15 cellular contexts compared by ENCODE assay signal in the genomic region with DNA sequence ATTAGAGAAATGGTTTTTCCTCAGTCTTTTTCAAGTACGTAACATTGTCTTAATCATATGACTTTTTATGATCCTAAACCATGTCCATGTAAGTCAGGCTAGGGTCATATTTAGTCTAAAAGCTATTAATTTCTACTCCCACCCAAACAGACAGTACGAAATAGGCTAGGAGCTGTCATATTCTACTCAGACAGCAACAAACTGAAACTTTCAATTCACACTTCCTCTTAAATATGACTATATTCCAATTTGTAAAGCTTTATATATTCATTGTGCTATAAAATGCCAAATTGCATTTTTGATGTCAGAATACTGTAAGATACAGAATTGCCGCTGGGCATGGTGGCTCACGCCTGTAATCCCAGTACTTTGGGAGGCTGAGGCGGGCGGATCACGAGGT. TPM values are rescaled to one million over a fixed set of nuclear protein-coding genes. Genes with fewer than 3 reads are reported as not detected.
A peak's percentile ranks its signal among the peaks of the same experiment; 100 is the strongest.
DNase-seq lines count a peak whose midpoint lies in the region; ATAC-seq, FAIRE-seq and TF ChIP-seq lines count a peak whose summit lies in the region.
"Had no signal": no experiment of that assay in that cellular context is flagged by ENCODE, and none has a peak within 500 bp of the region (broad histone marks: within the 10 kb centered on the region; RNA-seq: fewer than 3 reads in every experiment).

No MANE protein-coding gene starts in this region.

- H2AFZ ChIP-seq in HepG2 (ENCODE audit: low read length) (no peak overlapping the region), OCI-LY3 (ENCODE audit: low read depth, low read length) (no peak overlapping the region), K562 (ENCODE audit: low read depth, low read length) (no peak overlapping the region)

- H3K9me3 ChIP-seq in HepG2 (ENCODE audit: low read length) = no peaks in the 10 kb centered on the region
- no peaks in the 10 kb centered on the region for H3K9me3 ChIP-seq in right lobe of liver
- no peaks in the 10 kb centered on the region for H3K9me3 ChIP-seq in OCI-LY3 (ENCODE audit: insufficient read depth, low read length)
- no peaks in the 10 kb centered on the region for H3K9me3 ChIP-seq in K562 (replicated peaks; ENCODE audit: control insufficient read depth, insufficient read depth, low read depth, low read length)
- H3K9me3 ChIP-seq: Caco-2 had no signal

- H3K27me3 ChIP-seq in HepG2 (ENCODE audit: control insufficient read depth in 1 of 2, insufficient read depth in 2 of 2, low read length in 2 of 2) (no peaks in the 10 kb centered on the region; a peak in 1 of 5 replicates), right lobe of liver (no peaks in the 10 kb centered on the region), OCI-LY3 (ENCODE audit: low read depth, low read length) (no peaks in the 10 kb centered on the region), K562 (ENCODE audit: control insufficient read depth in 2 of 2, insufficient read depth in 2 of 2, low read length in 2 of 2) (no peaks in the 10 kb centered on the region)

- TF ChIP-seq EP300 in HepG2 (IDR thresholded peaks at IDR 0.05; ENCODE audit: low read depth in 2 of 2, low read length in 2 of 2) = no peak
- no peak for TF ChIP-seq EP300 in HepG2 (CRISPR knock-in tag; IDR thresholded peaks at IDR 0.05; ENCODE audit: borderline replicate concordance)
- no peak for TF ChIP-seq EP300 in K562 (IDR thresholded peaks at IDR 0.05; ENCODE audit: low read length)

- TF ChIP-seq RAD21 in HepG2 (CRISPR knock-in tag; IDR thresholded peaks at IDR 0.05) (no peak), K562 (CRISPR knock-in tag; conservative IDR thresholded peaks at IDR 0.05 in 1 of 2, IDR thresholded peaks at IDR 0.05 in 1 of 2) (no peak)

- CTCF ChIA-PET in HepG2 (lab: Yijun Ruan, JAX; ENCODE audit: low intra/inter-chr PET ratio, low total read pairs) (no interaction called here), K562 (lab: Yijun Ruan, JAX; ENCODE audit: low intra/inter-chr PET ratio) (no interaction called here), MCF 10A (lab: Yijun Ruan, JAX) (interaction anchor here (0.6 to 1.2 kb wide), 4 partner anchors 36 to 368 kb away, joined by 3 to 4 read pairs (median 4); a partner anchor contains a TSS)

- peaks cover 23% of the 10 kb centered on the region for H3K36me3 Mint-ChIP-seq in MCF 10A (ENCODE audit: insufficient read depth, unreplicated experiment)
- peaks cover 25% of the 10 kb centered on the region for H3K36me3 Mint-ChIP-seq in effector memory CD8-positive, alpha-beta T cell (ENCODE audit: insufficient read depth)

- H3K79me2 ChIP-seq in HepG2 (ENCODE audit: insufficient read depth, low read length) = peaks cover 17% of the 10 kb centered on the region
- peaks cover 31% of the 10 kb centered on the region for H3K79me2 ChIP-seq in OCI-LY3 (ENCODE audit: low read length)
- H3K79me2 ChIP-seq in K562 (ENCODE audit: control insufficient read depth, insufficient read depth, low read length) = peaks cover 31% of the 10 kb centered on the region

- POLR2A ChIA-PET in HepG2 (lab: Yijun Ruan, JAX) = no interaction called here
- POLR2A ChIA-PET in K562 (lab: Yijun Ruan, JAX) = interaction anchor here (1.0 kb wide), 1 partner anchor 11 kb away, joined by 3 read pairs; no protein-coding TSS in a partner anchor
- POLR2A ChIA-PET in MCF 10A (lab: Yijun Ruan, JAX) = no interaction called here

- no peaks in the 10 kb centered on the region for H3K9me1 ChIP-seq in K562 (ENCODE audit: control insufficient read depth, insufficient read depth, low read length)

- H3K36me3 ChIP-seq in HepG2 (replicated peaks in 1 of 2; ENCODE audit: control insufficient read depth in 1 of 2, insufficient read depth in 2 of 2, low read length in 2 of 2) = peaks cover 2 to 14% of the 10 kb centered on the region in 2 experiments; a peak in 3 of 5 replicates
- H3K36me3 ChIP-seq in right lobe of liver = no peaks in the 10 kb centered on the region
- H3K36me3 ChIP-seq in OCI-LY3 (replicated peaks; ENCODE audit: low read depth, low read length) = peaks cover 29% of the 10 kb centered on the region
- peaks cover 60% of the 10 kb centered on the region for H3K36me3 ChIP-seq in K562 (ENCODE audit: control insufficient read depth, insufficient read depth, low read length)

- H4K20me1 ChIP-seq in HepG2 (ENCODE audit: insufficient read depth, low read length) (no peaks in the 10 kb centered on the region), OCI-LY3 (ENCODE audit: insufficient read depth, low read length) (no peaks in the 10 kb centered on the region), K562 (replicated peaks; ENCODE audit: control insufficient read depth, insufficient read depth, low read length) (no peaks in the 10 kb centered on the region)

- H3K4me1 ChIP-seq in HepG2 (ENCODE audit: insufficient read depth, low read length) (peaks cover 15% of the 10 kb centered on the region), right lobe of liver (peaks cover 0 to 5% (median 3%) of the 10 kb centered on the region in 4 donors), OCI-LY3 (ENCODE audit: low read length) (peaks cover 23% of the 10 kb centered on the region), K562 (replicated peaks in 1 of 2; ENCODE audit: control insufficient read depth in 2 of 2, insufficient read depth in 2 of 2, low read length in 2 of 2) (no peaks in the 10 kb centered on the region; a peak in 1 of 5 replicates)
- H3K4me1 ChIP-seq: Caco-2 had no signal

- no peaks in the 10 kb centered on the region for H3K9me3 Mint-ChIP-seq in MCF 10A (ENCODE audit: unreplicated experiment)
- H3K9me3 Mint-ChIP-seq in effector memory CD8-positive, alpha-beta T cell = no peaks in the 10 kb centered on the region
- H3K9me3 Mint-ChIP-seq: CD4-positive, alpha-beta T cell had no signal

- no peak overlapping the region for H3K27ac Mint-ChIP-seq in MCF 10A (ENCODE audit: low read depth, unreplicated experiment)
- H3K27ac Mint-ChIP-seq in effector memory CD8-positive, alpha-beta T cell = no peak overlapping the region
- H3K27ac Mint-ChIP-seq: CD4-positive, alpha-beta T cell had no signal

- no peak overlapping the region for H3K9ac ChIP-seq in HepG2 (ENCODE audit: insufficient read depth, low read depth, low read length)
- no peak overlapping the region for H3K9ac ChIP-seq in OCI-LY3 (ENCODE audit: low read length)
- no peak overlapping the region for H3K9ac ChIP-seq in K562 (ENCODE audit: insufficient read depth in 1 of 2, low read depth in 2 of 2, low read length in 2 of 2)

- no peak overlapping the region for H3K4me2 ChIP-seq in HepG2 (ENCODE audit: low read depth, low read length)
- H3K4me2 ChIP-seq in OCI-LY3 (ENCODE audit: low read length) = peak overlapping the region; percentile 35
- H3K4me2 ChIP-seq in K562 (ENCODE audit: insufficient read depth, low read length) = no peak overlapping the region

- TF ChIP-seq CTCF in HepG2 (CRISPR knock-in tag; IDR thresholded peaks at IDR 0.05) (no peak), right lobe of liver (IDR thresholded peaks at IDR 0.05) (no peak), OCI-LY3 (IDR thresholded peaks at IDR 0.05; ENCODE audit: low read depth, low read length) (no peak), K562 (IDR thresholded peaks at IDR 0.05 in 2 of 3, conservative IDR thresholded peaks at IDR 0.05 in 1 of 3; ENCODE audit: insufficient read depth in 2 of 3, low read depth in 1 of 3, low read length in 3 of 3) (no peak), MCF 10A (IDR thresholded peaks at IDR 0.05; ENCODE audit: unreplicated experiment) (no peak)

- no peak overlapping the region for H3K4me3 Mint-ChIP-seq in MCF 10A (ENCODE audit: unreplicated experiment)
- no peak overlapping the region for H3K4me3 Mint-ChIP-seq in effector memory CD8-positive, alpha-beta T cell
- H3K4me3 Mint-ChIP-seq: CD4-positive, alpha-beta T cell had no signal

- DNase-seq in HepG2 (ENCODE audit: low spot score) (no peak), right lobe of liver (no peak), K562 (ENCODE audit: extremely low read depth in 1 of 4, low spot score in 3 of 4) (no peak), MCF 10A (ENCODE audit: unreplicated experiment) (no peak), AG08396 (ENCODE audit: low spot score) (no peak)
- DNase-seq in effector memory CD8-positive, alpha-beta T cell = no peak
- DNase-seq: 8988T; Caco-2; CD4-positive, alpha-beta T cell; GOT3; H7 had no signal

- intact Hi-C loops in HepG2 (cut with micrococcal nuclease; ENCODE audit: unreplicated experiment) = no loop called here
- intact Hi-C loops in right lobe of liver (cut with DNase I) = no loop called here
- intact Hi-C loops in K562 (cut with micrococcal nuclease) = no loop called here
- intact Hi-C loops in MCF 10A (cut with micrococcal nuclease) = no loop called here

- 98% methylated on average over 7 of the region's 7 CpGs for WGBS in HepG2 (ENCODE audit: low lambda C conversion rate)
- 92% methylated on average over 7 of the region's 7 CpGs for WGBS in right lobe of liver (ENCODE audit: insufficient coverage, low coverage, low lambda C conversion rate, missing lambda C conversion rate)
- WGBS in K562 (ENCODE audit: insufficient coverage, low coverage, missing lambda C conversion rate) = 95% methylated on average over 7 of the region's 7 CpGs

- peaks cover 11% of the 10 kb centered on the region for H3K4me1 Mint-ChIP-seq in MCF 10A (ENCODE audit: insufficient read depth, unreplicated experiment)
- H3K4me1 Mint-ChIP-seq in effector memory CD8-positive, alpha-beta T cell (ENCODE audit: low read depth in 2 of 2) = peaks cover 14 to 19% of the 10 kb centered on the region in 2 donors

- no peak overlapping the region for H3K4me3 ChIP-seq in HepG2 (replicated peaks in 1 of 3; ENCODE audit: insufficient read depth in 1 of 3, low read depth in 2 of 3, low read length in 3 of 3)
- no peak overlapping the region for H3K4me3 ChIP-seq in right lobe of liver
- no peak overlapping the region for H3K4me3 ChIP-seq in OCI-LY3 (ENCODE audit: low read length)
- H3K4me3 ChIP-seq in K562 = no peak overlapping the region

- in situ Hi-C loops in HepG2 (cut with HindIII; ENCODE audit: extremely low pct_ligation_motif_present, low pct_unique_long_range_greater_than_20kb) = no loop called here
- in situ Hi-C loops in K562 (cut with MboI) = loop anchor here (10.0 kb wide), 1 partner anchor 1688 kb away; no protein-coding TSS in a partner anchor

- H3K27ac ChIP-seq in HepG2 (ENCODE audit: extremely low read length, insufficient read depth, low read length) = no peak overlapping the region
- H3K27ac ChIP-seq in right lobe of liver = no peak overlapping the region
- H3K27ac ChIP-seq in OCI-LY3 (ENCODE audit: low read length) = 0 out of 2 replicates have a peak overlapping the region, but pooled peaks have one; percentile 22
- H3K27ac ChIP-seq in K562 (ENCODE audit: extremely low read depth, low read depth, low read length) = no peak overlapping the region
- H3K27ac ChIP-seq: C4-2B had no signal

- no peak for FAIRE-seq in HepG2 (lab: Jason Lieb, UNC)
- no peak for FAIRE-seq in K562 (lab: Jason Lieb, UNC)
- FAIRE-seq: D721Med, G401.6 had no signal

- BruUV-seq in HepG2 (replicated peaks; lab: Mats Ljungman, UMichigan) (no TSS peak), K562 (replicated peaks; lab: Mats Ljungman, UMichigan) (no TSS peak), MCF 10A (replicated peaks; lab: Mats Ljungman, UMichigan) (no TSS peak)

- no peak for ATAC-seq in HepG2
- no peak for ATAC-seq in right lobe of liver
- ATAC-seq in K562 = no peak
- no peak for ATAC-seq in effector memory CD8-positive, alpha-beta T cell (replicated peaks)

- TF ChIP-seq POLR2A in HepG2 (IDR thresholded peaks at IDR 0.05; ENCODE audit: insufficient read depth in 1 of 2, low read depth in 2 of 2, low read length in 2 of 2) = no peak
- TF ChIP-seq POLR2A in right lobe of liver (IDR thresholded peaks at IDR 0.05) = no peak
- no peak for TF ChIP-seq POLR2A in K562 (conservative IDR thresholded peaks at IDR 0.05)

- no peaks in the 10 kb centered on the region for H3K27me3 Mint-ChIP-seq in MCF 10A (ENCODE audit: insufficient read depth, unreplicated experiment)
- H3K27me3 Mint-ChIP-seq in effector memory CD8-positive, alpha-beta T cell = no peaks in the 10 kb centered on the region
- H3K27me3 Mint-ChIP-seq: CD4-positive, alpha-beta T cell had no signal

RNA-seq across cellular contexts. Expression of a gene that starts 3.5 kb away (rescaled TPM):
- total RNA-seq in HepG2 (2016; rRNA removed; fragmentation: Illumina TruSeq; extraction: Trizol) (80.1 and 130 TPM in 2 replicates), right lobe of liver (1 to 10 TPM; 5.6 to 9.9 (median 7.0) TPM), K562 (2014; rRNA removed) (68.2 and 72.2 TPM in 2 replicates), K562 (2014; rRNA removed; fragmentation: Illumina TruSeq; extraction: Trizol) (183 and 199 TPM in 2 replicates), K562 (2015; rRNA removed; fragmentation: Illumina TruSeq; extraction: Trizol) (135 and 144 TPM in 2 replicates), K562 (2021) (108 and 111 TPM in 2 replicates), MCF 10A (2022) (21.5 and 32.3 TPM in 2 replicates)
- 15.1 and 15.2 TPM in 2 replicates for total RNA-seq in HepG2 (2016; cell fraction: cytosol; rRNA removed; fragmentation: Illumina TruSeq; extraction: Trizol; ENCODE audit: low read depth)
- 78.2 and 135 TPM in 2 replicates for total RNA-seq in HepG2 (2016; cell fraction: insoluble cytoplasmic fraction; rRNA removed; fragmentation: Illumina TruSeq; extraction: Trizol)
- 20.5 and 22.4 TPM in 2 replicates for total RNA-seq in HepG2 (2016; cell fraction: membrane; rRNA removed; fragmentation: Illumina TruSeq; extraction: Trizol)
- total RNA-seq in HepG2 (2016; cell fraction: nucleus; rRNA removed; fragmentation: Illumina TruSeq; extraction: Trizol) = 36.4 and 40.5 TPM in 2 replicates
- polyA plus RNA-seq in HepG2 (2011; rRNA removed) (29.4 and 50.6 TPM in 2 replicates), K562 (2011; rRNA removed) (184 and 231 TPM in 2 replicates), K562 (2014; fragmentation: Illumina TruSeq; extraction: Trizol) (155 and 170 TPM in 2 replicates), K562 (2014; fragmentation: Nextera tagmentation; extraction: Ambion mirVana) (100 to 1,000 TPM; 355 to 429 TPM), K562 (2014; rRNA removed) (124 and 138 TPM in 2 replicates)
- 22.0 and 25.7 TPM in 2 replicates for polyA plus RNA-seq in HepG2 (2011; cell fraction: cytosol; rRNA removed)
- 6.8 and 8.4 TPM in 2 replicates for polyA plus RNA-seq in HepG2 (2011; cell fraction: nucleus; rRNA removed)
- polyA plus RNA-seq in HepG2 (2012) = 35.0 and 41.4 TPM in 2 replicates
- 7.8 and 9.1 TPM in 2 replicates for polyA plus RNA-seq in HepG2 (2016; cell fraction: cytosol; fragmentation: Illumina TruSeq; extraction: Trizol; ENCODE audit: low read depth)
- 103 and 119 TPM in 2 replicates for polyA plus RNA-seq in HepG2 (2016; cell fraction: insoluble cytoplasmic fraction; fragmentation: Illumina TruSeq; extraction: Trizol; ENCODE audit: low read depth)
- polyA plus RNA-seq in HepG2 (2016; cell fraction: membrane; fragmentation: Illumina TruSeq; extraction: Trizol; ENCODE audit: low read depth) = 11.8 and 14.2 TPM in 2 replicates
- polyA plus RNA-seq in HepG2 (2016; cell fraction: nucleus; fragmentation: Illumina TruSeq; extraction: Trizol; ENCODE audit: insufficient read depth, low read depth) = 31.4 and 34.4 TPM in 2 replicates
- polyA minus RNA-seq in HepG2 (2011; rRNA and poly(A)+ RNA removed; ENCODE audit: low replicate concordance) = 12.3 and 26.8 TPM in 2 replicates
- 19.5 and 23.4 TPM in 2 replicates for polyA minus RNA-seq in HepG2 (2011; cell fraction: cytosol; rRNA and poly(A)+ RNA removed)
- polyA minus RNA-seq in HepG2 (2011; cell fraction: nucleus; rRNA and poly(A)+ RNA removed) = 22.0 and 28.2 TPM in 2 replicates
- 31.2 and 57.8 TPM in 2 replicates for total RNA-seq in K562 (2011; cell fraction: chromatin; rRNA removed; ENCODE audit: low replicate concordance)
- total RNA-seq in K562 (2011; cell fraction: nucleolus; rRNA removed) = 12.5 and 13.3 TPM in 2 replicates
- total RNA-seq in K562 (2011; cell fraction: nucleoplasm; rRNA removed) = 32.1 and 42.8 TPM in 2 replicates
- 46.1 and 98.3 TPM in 2 replicates for polyA plus RNA-seq in K562 (2011; cell fraction: cytosol; rRNA removed)
- 20.3 and 45.3 TPM in 2 replicates for polyA plus RNA-seq in K562 (2011; cell fraction: nucleus; rRNA removed)
- 99.8 and 124 TPM in 2 replicates for polyA plus RNA-seq in K562 (2012)
- polyA minus RNA-seq in K562 (2011; rRNA and poly(A)+ RNA removed) = 156 and 162 TPM in 2 replicates
- 39.5 and 43.5 TPM in 2 replicates for polyA minus RNA-seq in K562 (2011; cell fraction: cytosol; rRNA and poly(A)+ RNA removed)
- 18.3 and 39.2 TPM in 2 replicates for polyA minus RNA-seq in K562 (2011; cell fraction: nucleus; rRNA and poly(A)+ RNA removed)

RNA-seq across cellular contexts. Expression of a gene that starts 3.6 kb away (rescaled TPM):
- total RNA-seq in HepG2 (2016; rRNA removed; fragmentation: Illumina TruSeq; extraction: Trizol) = 28.4 and 43.3 TPM in 2 replicates
- total RNA-seq in HepG2 (2016; cell fraction: cytosol; rRNA removed; fragmentation: Illumina TruSeq; extraction: Trizol; ENCODE audit: low read depth) = 9.2 and 10.5 TPM in 2 replicates
- total RNA-seq in HepG2 (2016; cell fraction: insoluble cytoplasmic fraction; rRNA removed; fragmentation: Illumina TruSeq; extraction: Trizol) = 27.2 and 43.8 TPM in 2 replicates
- 18.1 and 20.1 TPM in 2 replicates for total RNA-seq in HepG2 (2016; cell fraction: membrane; rRNA removed; fragmentation: Illumina TruSeq; extraction: Trizol)
- 42.1 and 44.8 TPM in 2 replicates for total RNA-seq in HepG2 (2016; cell fraction: nucleus; rRNA removed; fragmentation: Illumina TruSeq; extraction: Trizol)
- polyA plus RNA-seq in HepG2 (2011; rRNA removed) = 4.3 and 6.7 TPM in 2 replicates
- 1.8 and 2.8 TPM in 2 replicates for polyA plus RNA-seq in HepG2 (2011; cell fraction: cytosol; rRNA removed)
- polyA plus RNA-seq in HepG2 (2011; cell fraction: nucleus; rRNA removed) = 6.8 and 6.9 TPM in 2 replicates
- 5.9 and 8.7 TPM in 2 replicates for polyA plus RNA-seq in HepG2 (2012)
- 5.9 and 6.6 TPM in 2 replicates for polyA plus RNA-seq in HepG2 (2016; cell fraction: cytosol; fragmentation: Illumina TruSeq; extraction: Trizol; ENCODE audit: low read depth)
- polyA plus RNA-seq in HepG2 (2016; cell fraction: insoluble cytoplasmic fraction; fragmentation: Illumina TruSeq; extraction: Trizol; ENCODE audit: low read depth) = 36.8 and 38.0 TPM in 2 replicates
- 13.0 and 14.4 TPM in 2 replicates for polyA plus RNA-seq in HepG2 (2016; cell fraction: membrane; fragmentation: Illumina TruSeq; extraction: Trizol; ENCODE audit: low read depth)
- polyA plus RNA-seq in HepG2 (2016; cell fraction: nucleus; fragmentation: Illumina TruSeq; extraction: Trizol; ENCODE audit: insufficient read depth, low read depth) = 24.2 and 25.3 TPM in 2 replicates
- polyA minus RNA-seq in HepG2 (2011; rRNA and poly(A)+ RNA removed; ENCODE audit: low replicate concordance) = 3.8 and 19.2 TPM in 2 replicates
- polyA minus RNA-seq in HepG2 (2011; cell fraction: cytosol; rRNA and poly(A)+ RNA removed) = 2.5 and 3.9 TPM in 2 replicates
- 33.8 and 47.3 TPM in 2 replicates for polyA minus RNA-seq in HepG2 (2011; cell fraction: nucleus; rRNA and poly(A)+ RNA removed)
- total RNA-seq in right lobe of liver = 1 to 10 TPM in 3 of 6 experiments, under 1 TPM in 3; 0.33 to 2.8 (median 0.91) TPM
- 36.7 and 128 TPM in 2 replicates for total RNA-seq in K562 (2011; cell fraction: chromatin; rRNA removed; ENCODE audit: low replicate concordance)
- total RNA-seq in K562 (2011; cell fraction: nucleolus; rRNA removed) = 19.0 and 24.6 TPM in 2 replicates
- total RNA-seq in K562 (2011; cell fraction: nucleoplasm; rRNA removed) = 40.8 and 65.7 TPM in 2 replicates
- total RNA-seq in K562 (2014; rRNA removed) = 22.5 and 26.1 TPM in 2 replicates
- 62.5 and 66.7 TPM in 2 replicates for total RNA-seq in K562 (2014; rRNA removed; fragmentation: Illumina TruSeq; extraction: Trizol)
- 48.6 and 50.2 TPM in 2 replicates for total RNA-seq in K562 (2015; rRNA removed; fragmentation: Illumina TruSeq; extraction: Trizol)
- total RNA-seq in K562 (2021) = 30.1 and 30.4 TPM in 2 replicates
- polyA plus RNA-seq in K562 (2011; rRNA removed) = 32.3 and 49.0 TPM in 2 replicates
- polyA plus RNA-seq in K562 (2011; cell fraction: cytosol; rRNA removed) = 4.4 and 11.2 TPM in 2 replicates
- polyA plus RNA-seq in K562 (2011; cell fraction: nucleus; rRNA removed) = 32.5 and 42.6 TPM in 2 replicates
- polyA plus RNA-seq in K562 (2012) = 21.7 and 26.3 TPM in 2 replicates
- 36.0 and 43.4 TPM in 2 replicates for polyA plus RNA-seq in K562 (2014; fragmentation: Illumina TruSeq; extraction: Trizol)
- polyA plus RNA-seq in K562 (2014; fragmentation: Nextera tagmentation; extraction: Ambion mirVana) = 10 to 100 TPM; 56.2 to 59.1 TPM
- polyA plus RNA-seq in K562 (2014; rRNA removed) = 29.6 and 30.4 TPM in 2 replicates
- polyA minus RNA-seq in K562 (2011; rRNA and poly(A)+ RNA removed) = 59.5 and 64.2 TPM in 2 replicates
- 10.6 and 15.4 TPM in 2 replicates for polyA minus RNA-seq in K562 (2011; cell fraction: cytosol; rRNA and poly(A)+ RNA removed)
- polyA minus RNA-seq in K562 (2011; cell fraction: nucleus; rRNA and poly(A)+ RNA removed) = 44.7 and 66.6 TPM in 2 replicates
- 11.9 and 15.1 TPM in 2 replicates for total RNA-seq in MCF 10A (2022)

RNA-seq across cellular contexts. Expression of a gene that starts 54.6 kb away (rescaled TPM):
- total RNA-seq in HepG2 (2016; rRNA removed; fragmentation: Illumina TruSeq; extraction: Trizol) (32.7 and 40.5 TPM in 2 replicates), right lobe of liver (10 to 100 TPM; 13.0 to 35.3 (median 22.6) TPM), K562 (2014; rRNA removed) (19.7 and 22.9 TPM in 2 replicates), K562 (2014; rRNA removed; fragmentation: Illumina TruSeq; extraction: Trizol) (27.5 and 33.4 TPM in 2 replicates), K562 (2015; rRNA removed; fragmentation: Illumina TruSeq; extraction: Trizol) (32.1 and 35.1 TPM in 2 replicates), K562 (2021) (14.1 and 14.3 TPM in 2 replicates), MCF 10A (2022) (29.4 and 38.0 TPM in 2 replicates)
- 16.5 and 22.9 TPM in 2 replicates for total RNA-seq in HepG2 (2016; cell fraction: cytosol; rRNA removed; fragmentation: Illumina TruSeq; extraction: Trizol; ENCODE audit: low read depth)
- total RNA-seq in HepG2 (2016; cell fraction: insoluble cytoplasmic fraction; rRNA removed; fragmentation: Illumina TruSeq; extraction: Trizol) = 32.7 and 45.6 TPM in 2 replicates
- 15.4 and 17.0 TPM in 2 replicates for total RNA-seq in HepG2 (2016; cell fraction: membrane; rRNA removed; fragmentation: Illumina TruSeq; extraction: Trizol)
- total RNA-seq in HepG2 (2016; cell fraction: nucleus; rRNA removed; fragmentation: Illumina TruSeq; extraction: Trizol) = 23.2 and 28.9 TPM in 2 replicates
- polyA plus RNA-seq in HepG2 (2011; rRNA removed) (36.0 and 47.3 TPM in 2 replicates), K562 (2011; rRNA removed) (43.5 and 52.9 TPM in 2 replicates), K562 (2014; fragmentation: Illumina TruSeq; extraction: Trizol) (49.3 and 54.4 TPM in 2 replicates), K562 (2014; fragmentation: Nextera tagmentation; extraction: Ambion mirVana) (10 to 100 TPM; 67.9 to 74.9 TPM), K562 (2014; rRNA removed) (28.3 and 33.8 TPM in 2 replicates)
- 26.2 and 34.9 TPM in 2 replicates for polyA plus RNA-seq in HepG2 (2011; cell fraction: cytosol; rRNA removed)
- 18.6 and 22.7 TPM in 2 replicates for polyA plus RNA-seq in HepG2 (2011; cell fraction: nucleus; rRNA removed)
- polyA plus RNA-seq in HepG2 (2012) = 23.8 and 31.6 TPM in 2 replicates
- polyA plus RNA-seq in HepG2 (2016; cell fraction: cytosol; fragmentation: Illumina TruSeq; extraction: Trizol; ENCODE audit: low read depth) = 13.0 and 15.0 TPM in 2 replicates
- 38.9 and 43.9 TPM in 2 replicates for polyA plus RNA-seq in HepG2 (2016; cell fraction: insoluble cytoplasmic fraction; fragmentation: Illumina TruSeq; extraction: Trizol; ENCODE audit: low read depth)
- polyA plus RNA-seq in HepG2 (2016; cell fraction: membrane; fragmentation: Illumina TruSeq; extraction: Trizol; ENCODE audit: low read depth) = 13.8 and 15.7 TPM in 2 replicates
- 24.6 and 25.4 TPM in 2 replicates for polyA plus RNA-seq in HepG2 (2016; cell fraction: nucleus; fragmentation: Illumina TruSeq; extraction: Trizol; ENCODE audit: insufficient read depth, low read depth)
- polyA minus RNA-seq in HepG2 (2011; rRNA and poly(A)+ RNA removed; ENCODE audit: low replicate concordance) = 9.5 and 16.6 TPM in 2 replicates
- polyA minus RNA-seq in HepG2 (2011; cell fraction: cytosol; rRNA and poly(A)+ RNA removed) = 14.0 and 14.1 TPM in 2 replicates
- 27.4 and 42.3 TPM in 2 replicates for polyA minus RNA-seq in HepG2 (2011; cell fraction: nucleus; rRNA and poly(A)+ RNA removed)
- total RNA-seq in K562 (2011; cell fraction: chromatin; rRNA removed; ENCODE audit: low replicate concordance) = 5.7 and 16.7 TPM in 2 replicates
- 5.0 and 6.8 TPM in 2 replicates for total RNA-seq in K562 (2011; cell fraction: nucleolus; rRNA removed)
- 4.5 and 9.2 TPM in 2 replicates for total RNA-seq in K562 (2011; cell fraction: nucleoplasm; rRNA removed)
- polyA plus RNA-seq in K562 (2011; cell fraction: cytosol; rRNA removed) = 18.9 and 23.4 TPM in 2 replicates
- polyA plus RNA-seq in K562 (2011; cell fraction: nucleus; rRNA removed) = 12.5 and 15.6 TPM in 2 replicates
- polyA plus RNA-seq in K562 (2012) = 26.8 and 34.3 TPM in 2 replicates
- 23.2 and 27.8 TPM in 2 replicates for polyA minus RNA-seq in K562 (2011; rRNA and poly(A)+ RNA removed)
- polyA minus RNA-seq in K562 (2011; cell fraction: cytosol; rRNA and poly(A)+ RNA removed) = 14.1 and 14.6 TPM in 2 replicates
- 7.1 and 15.3 TPM in 2 replicates for polyA minus RNA-seq in K562 (2011; cell fraction: nucleus; rRNA and poly(A)+ RNA removed)
